25 cellular contexts compared by ENCODE assay signal in the genomic region with DNA sequence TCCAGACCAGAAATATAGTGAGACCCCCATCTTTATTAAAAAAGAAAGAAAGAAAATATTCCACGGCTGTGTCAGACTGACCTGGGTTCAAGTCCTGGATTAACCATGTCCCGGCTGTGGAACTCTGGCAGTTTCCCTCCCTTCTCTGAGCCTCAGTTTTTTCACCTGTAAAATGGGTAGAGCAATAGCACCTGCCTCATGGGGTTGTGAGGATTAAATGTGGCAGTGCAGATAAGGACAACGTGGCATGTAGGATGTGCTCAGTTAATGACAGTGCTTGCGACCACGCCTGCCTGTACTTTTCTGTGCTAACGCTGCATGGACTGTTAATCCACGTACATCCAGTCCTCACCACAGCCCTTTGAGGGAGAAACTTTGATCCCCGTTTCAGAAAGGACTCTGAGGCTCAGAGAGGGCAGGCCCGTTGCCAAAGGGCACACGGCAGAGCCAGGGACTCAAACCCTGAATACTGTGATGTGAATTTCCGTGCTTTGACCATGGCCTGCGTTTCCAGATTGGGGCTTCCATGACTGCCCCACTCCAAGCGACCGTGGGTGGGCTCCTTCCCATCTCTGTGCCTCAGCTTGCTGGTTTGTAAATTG. TPM values are rescaled to one million over a fixed set of nuclear protein-coding genes. Genes with fewer than 3 reads are reported as not detected.
"Had no signal": no experiment of that assay in that cellular context is flagged by ENCODE, and none has a peak within 500 bp of the region (broad histone marks: within the 10 kb centered on the region; RNA-seq: fewer than 3 reads in every experiment).

No MANE protein-coding gene starts in this region.

- ATAC-seq: Right ventricle myocardium inferior, T-cell had no signal

- H3K27ac Mint-ChIP-seq: activated B cell treated with CpG ODN at 0.5 μM for 24 hours; activated CD4-positive, alpha-beta T cell treated with anti-CD3 and anti-CD28 coated beads, Interleukin-2, amount 10 ng/mL, durations not matched to agents 24 days and 14 days; activated naive CD4-positive, alpha-beta T cell treated with anti-CD3 and anti-CD28 coated beads, Interleukin-2, amount 10 ng/mL, durations not matched to agents 7 days and 5 days; activated naive CD8-positive, alpha-beta T cell treated with anti-CD3 and anti-CD28 coated beads for 36 hours; activated T-helper 2 cell treated with anti-CD3 and anti-CD28 coated beads, Interferon-gamma antibody, Interleukin-2, Interleukin-4, amounts not matched to agents 10 μg/mL and 5 μg/mL and 100 μg/mL, durations not matched to agents 14 hours and 24 hours and 36 hours; T-cell had no signal

- H3K4me3 ChIP-seq: cardiac muscle cell, SK-N-MC had no signal

- H3K36me3 Mint-ChIP-seq: activated naive CD4-positive, alpha-beta T cell treated with anti-CD3 and anti-CD28 coated beads, Interleukin-2, amount 10 ng/mL, durations not matched to agents 7 days and 5 days; activated naive CD8-positive, alpha-beta T cell treated with anti-CD3 and anti-CD28 coated beads for 36 hours; T-cell had no signal

- H3K27me3 ChIP-seq: brain microvascular endothelial cell, cardiac muscle cell had no signal

- DNase-seq: activated B cell treated with CpG ODN at 0.5 μM for 24 hours; activated CD4-positive, alpha-beta T cell treated with anti-CD3 and anti-CD28 coated beads for 1 hour; activated CD4-positive, alpha-beta T cell treated with anti-CD3 and anti-CD28 coated beads, Interleukin-2, amount 10 ng/mL, durations not matched to agents 24 days and 14 days; activated CD4-positive, alpha-beta T cell treated with anti-CD3 and anti-CD28 coated beads, Interleukin-2, amount 50 U/mL, for 48 hours; activated CD8-positive, alpha-beta memory T cell treated with anti-CD3 and anti-CD28 coated beads for 24 hours; activated gamma-delta T cell treated with Interleukin-2 at 50 U/mL for 16 hours; activated naive CD4-positive, alpha-beta T cell treated with anti-CD3 and anti-CD28 coated beads, Interleukin-2, amount 10 ng/mL, durations not matched to agents 7 days and 5 days; activated naive CD8-positive, alpha-beta T cell treated with anti-CD3 and anti-CD28 coated beads for 36 hours; activated T-cell treated with anti-CD3 and anti-CD28 coated beads, Interleukin-2, amount 50 U/mL, for 48 hours; NCI-H1048; NCI-H146; NCI-H187 treated with DMSO at 0.1 percent for 48 hours; NCI-H2081 treated with DMSO at 0.1 percent for 48 hours; NCI-H446; RPMI8226; T-cell; T-helper 2 cell; T1000 had no signal

- H3K27ac ChIP-seq: brain microvascular endothelial cell, SK-N-MC had no signal

- H3K36me3 ChIP-seq: brain microvascular endothelial cell, cardiac muscle cell had no signal

- H3K9me3 Mint-ChIP-seq: activated B cell treated with CpG ODN at 0.5 μM for 24 hours; activated CD4-positive, alpha-beta T cell treated with anti-CD3 and anti-CD28 coated beads, Interleukin-2, amount 10 ng/mL, durations not matched to agents 24 days and 14 days; activated naive CD4-positive, alpha-beta T cell treated with anti-CD3 and anti-CD28 coated beads, Interleukin-2, amount 10 ng/mL, durations not matched to agents 7 days and 5 days; activated naive CD8-positive, alpha-beta T cell treated with anti-CD3 and anti-CD28 coated beads for 36 hours; activated T-helper 2 cell treated with anti-CD3 and anti-CD28 coated beads, Interferon-gamma antibody, Interleukin-2, Interleukin-4, amounts not matched to agents 10 μg/mL and 5 μg/mL and 100 μg/mL, durations not matched to agents 14 hours and 24 hours and 36 hours; T-cell had no signal

- FAIRE-seq: TTC549 had no signal

- H3K4me3 Mint-ChIP-seq: activated B cell treated with CpG ODN at 0.5 μM for 24 hours; activated CD4-positive, alpha-beta T cell treated with anti-CD3 and anti-CD28 coated beads, Interleukin-2, amount 10 ng/mL, durations not matched to agents 24 days and 14 days; activated naive CD4-positive, alpha-beta T cell treated with anti-CD3 and anti-CD28 coated beads, Interleukin-2, amount 10 ng/mL, durations not matched to agents 7 days and 5 days; activated naive CD8-positive, alpha-beta T cell treated with anti-CD3 and anti-CD28 coated beads for 36 hours; T-cell had no signal

- H3K27me3 Mint-ChIP-seq: activated B cell treated with CpG ODN at 0.5 μM for 24 hours; activated naive CD8-positive, alpha-beta T cell treated with anti-CD3 and anti-CD28 coated beads for 36 hours had no signal

RNA-seq across cellular contexts. Expression of a gene that starts 16.1 kb away (rescaled TPM):
- total RNA-seq: activated B cell treated with CpG ODN at 0.5 μM for 24 hours; activated CD4-positive, alpha-beta T cell treated with anti-CD3 and anti-CD28 coated beads, Interleukin-2, amount 10 ng/mL, durations not matched to agents 24 days and 14 days; activated naive CD8-positive, alpha-beta T cell treated with anti-CD3 and anti-CD28 coated beads for 36 hours; activated T-helper 2 cell treated with anti-CD3 and anti-CD28 coated beads, Interferon-gamma antibody, Interleukin-2, Interleukin-4, amounts not matched to agents 10 μg/mL and 5 μg/mL and 100 μg/mL, durations not matched to agents 14 hours and 24 hours and 36 hours; T-cell had no signal

RNA-seq across cellular contexts. Expression of a gene that starts 24.6 kb away (rescaled TPM):
- total RNA-seq: activated B cell treated with CpG ODN at 0.5 μM for 24 hours; activated CD4-positive, alpha-beta T cell treated with anti-CD3 and anti-CD28 coated beads, Interleukin-2, amount 10 ng/mL, durations not matched to agents 24 days and 14 days; activated naive CD8-positive, alpha-beta T cell treated with anti-CD3 and anti-CD28 coated beads for 36 hours; activated T-helper 2 cell treated with anti-CD3 and anti-CD28 coated beads, Interferon-gamma antibody, Interleukin-2, Interleukin-4, amounts not matched to agents 10 μg/mL and 5 μg/mL and 100 μg/mL, durations not matched to agents 14 hours and 24 hours and 36 hours; M059J; T-cell had no signal
- polyA plus RNA-seq: cardiac muscle cell had no signal
